ENCODE assay signal across 8 cellular contexts in the genomic region with DNA sequence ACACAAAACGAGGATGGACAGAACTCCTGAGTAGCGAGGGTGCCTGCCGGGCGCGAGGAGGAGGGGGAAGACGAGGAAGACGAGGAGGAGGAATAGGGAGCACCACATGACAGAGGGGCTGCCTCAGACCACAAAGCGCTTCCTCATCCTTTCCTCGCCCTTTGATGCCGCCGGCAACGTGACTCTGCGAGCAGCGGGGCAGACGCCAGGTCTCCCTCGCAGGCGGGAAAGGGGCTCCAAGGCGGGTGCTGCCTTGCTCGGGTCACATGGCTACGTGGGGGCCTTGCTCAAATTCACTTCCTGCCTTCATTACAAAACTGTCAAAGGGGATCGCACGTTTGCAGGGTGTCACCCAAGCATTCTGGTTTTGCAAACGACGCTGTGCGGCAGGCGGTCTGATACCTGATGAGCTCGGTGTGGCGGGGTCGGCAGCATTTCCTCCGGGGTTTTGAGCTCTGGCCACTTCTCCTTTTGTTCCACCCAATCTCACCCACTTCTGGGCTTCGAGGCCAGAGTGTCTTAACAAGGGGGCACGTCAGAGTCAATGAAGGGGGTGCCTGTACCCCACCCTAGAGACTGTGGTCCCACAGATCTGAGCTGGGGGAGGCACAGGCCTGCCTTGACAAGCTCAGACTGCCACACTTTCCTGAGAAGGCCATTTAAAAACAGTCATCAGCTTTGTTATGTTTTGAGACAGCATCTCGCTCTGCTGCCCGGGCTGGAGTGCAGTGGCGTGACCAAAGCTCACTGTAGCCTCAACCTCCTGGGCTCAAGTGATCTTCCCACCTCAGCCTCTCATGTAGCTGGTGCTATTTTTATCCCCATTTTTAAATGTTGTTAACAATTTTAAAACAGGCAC.
DNase-seq lines count a peak whose midpoint lies in the region; FAIRE-seq and TF ChIP-seq lines count a peak whose summit lies in the region.

No MANE protein-coding gene starts in this region.

- H3K27ac Mint-ChIP-seq in activated T-cell treated with anti-CD3 and anti-CD28 coated beads, Interleukin-2, amount 50 U/mL, for 24 hours: peak overlapping the region; percentile 96

- peak; percentile 82 for DNase-seq in GM19240 (ENCODE audit: insufficient read length, low spot score)
- DNase-seq in KBM-7: peak; percentile 90
- DNase-seq in activated T-cell treated with anti-CD3 and anti-CD28 coated beads, Interleukin-2, amount 50 U/mL, for 24 hours: peak; percentile 75
- DNase-seq in stimulated activated CD4-positive, alpha-beta T cell treated with anti-CD3 and anti-CD28 coated beads, Interleukin-1b, Interleukin-23, amount 100 ng/mL, for 48 hours: peak; percentile 55
- no peak for DNase-seq in foreskin fibroblast
- no peak for DNase-seq in HTR-8/SVneo (ENCODE audit: insufficient read length, low spot score)
- no peak for DNase-seq in NCI-H82 treated with DMSO at 0.1 percent for 48 hours (lab: John Stamatoyannopoulos, UW; ENCODE audit: unreplicated experiment)
- DNase-seq in D341Med (ENCODE audit: low spot score): no peak

- peaks cover 68% of the 10 kb centered on the region for H3K4me1 Mint-ChIP-seq in activated T-cell treated with anti-CD3 and anti-CD28 coated beads, Interleukin-2, amount 50 U/mL, for 24 hours (ENCODE audit: low read depth)

- H3K36me3 Mint-ChIP-seq in activated T-cell treated with anti-CD3 and anti-CD28 coated beads, Interleukin-2, amount 50 U/mL, for 24 hours (ENCODE audit: low read depth): peaks cover 89% of the 10 kb centered on the region

- in situ Hi-C loops in KBM-7 (cut with MboI; ENCODE audit: low pct_unique_long_range_greater_than_20kb, low sequenced_read_pairs): no loop called here

- no peak overlapping the region for H3K4me3 ChIP-seq in foreskin fibroblast (ENCODE audit: low read depth in 1 of 2, low read length in 2 of 2)

- H3K4me3 Mint-ChIP-seq in activated T-cell treated with anti-CD3 and anti-CD28 coated beads, Interleukin-2, amount 50 U/mL, for 24 hours: peak overlapping the region; percentile 49

- no peaks in the 10 kb centered on the region for H3K27me3 Mint-ChIP-seq in activated T-cell treated with anti-CD3 and anti-CD28 coated beads, Interleukin-2, amount 50 U/mL, for 24 hours

- H3K9me3 Mint-ChIP-seq in activated T-cell treated with anti-CD3 and anti-CD28 coated beads, Interleukin-2, amount 50 U/mL, for 24 hours: no peaks in the 10 kb centered on the region

- no peak for TF ChIP-seq CTCF in foreskin fibroblast (IDR thresholded peaks at IDR 0.05; ENCODE audit: low read depth, low read length)

- FAIRE-seq in HTR-8/SVneo (lab: Jason Lieb, UNC): no peak

Comparison
In these comparisons a context has a peak if more than half of its experiments do, and no peak if none do; other contexts are left out.
1. DNase-seq: peak in GM19240 (single experiment), KBM-7 (single experiment), activated T-cell treated with anti-CD3 and anti-CD28 coated beads, Interleukin-2, amount 50 U/mL, for 24 hours (single experiment) and stimulated activated CD4-positive, alpha-beta T cell treated with anti-CD3 and anti-CD28 coated beads, Interleukin-1b, Interleukin-23, amount 100 ng/mL, for 48 hours (single experiment); none in foreskin fibroblast (0 of 2), HTR-8/SVneo (single experiment), NCI-H82 treated with DMSO at 0.1 percent for 48 hours (single experiment) and D341Med (single experiment).